In genomic region chr20:47843886-47844567, GRCh38 we compare ENCODE assay signal across 17 cellular contexts. TPM values are rescaled to one million over a fixed set of nuclear protein-coding genes. Genes with fewer than 3 reads are reported as not detected.
DNase-seq lines count a peak whose midpoint lies in the region; ATAC-seq and TF ChIP-seq lines count a peak whose summit lies in the region.
"Had no signal": no experiment of that assay in that cellular context is flagged by ENCODE, and none has a peak within 500 bp of the region (broad histone marks: within the 10 kb centered on the region; RNA-seq: fewer than 3 reads in every experiment).

No MANE protein-coding gene starts in this region.

- H2AFZ ChIP-seq in GM23338: no peak overlapping the region

- no peaks in the 10 kb centered on the region; the same call in 2 of the 3 replicates for H3K9me3 Mint-ChIP-seq in GM23338
- H3K9me3 Mint-ChIP-seq in activated T-helper 17 cell treated with anti-CD3 and anti-CD28 coated beads, Interleukin-2, amount 50 U/mL, for 72 hours: no peaks in the 10 kb centered on the region
- H3K9me3 Mint-ChIP-seq: activated naive CD4-positive, alpha-beta T cell treated with anti-CD3 and anti-CD28 coated beads, Interleukin-2, amount 50 U/mL, for 72 hours; activated T-cell treated with anti-CD3 and anti-CD28 coated beads, Interleukin-2, amount 50 U/mL, for 24 hours; natural killer cell treated with Interleukin-12 subunit alpha and Interleukin-12 subunit beta and Interleukin-15 and Interleukin-18, amount 100 ng/mL, for 72 hours; stimulated activated memory B cell treated with anti-CD40 and anti-IgM and Interleukin-4, amounts not matched to agents 10 μg/mL and 1 μg/mL and 100 μg/mL, for 72 hours had no signal

- H3K27ac Mint-ChIP-seq in GM23338: no peak overlapping the region
- no peak overlapping the region for H3K27ac Mint-ChIP-seq in activated T-helper 17 cell treated with anti-CD3 and anti-CD28 coated beads, Interleukin-2, amount 50 U/mL, for 72 hours
- H3K27ac Mint-ChIP-seq: activated T-cell treated with anti-CD3 and anti-CD28 coated beads, Interleukin-2, amount 50 U/mL, for 24 hours; B cell; natural killer cell treated with Interleukin-12 subunit alpha and Interleukin-12 subunit beta and Interleukin-15 and Interleukin-18, amount 100 ng/mL, for 72 hours; stimulated activated memory B cell treated with anti-CD40 and anti-IgM and Interleukin-4, amounts not matched to agents 10 μg/mL and 1 μg/mL and 100 μg/mL, for 72 hours had no signal

- no peaks in the 10 kb centered on the region for H3K9me2 ChIP-seq in GM23338 (ENCODE audit: insufficient read depth)

- no peak overlapping the region for H2BK120ac ChIP-seq in mesendoderm (ENCODE audit: low read depth, low read length)

- TF ChIP-seq CTCF in GM23338 (conservative IDR thresholded peaks at IDR 0.05; ENCODE audit: low read depth in 2 of 2): no peak

- H3K79me1 ChIP-seq in mesendoderm (ENCODE audit: low read length): no peaks in the 10 kb centered on the region

- H3K36me3 Mint-ChIP-seq in GM23338 (ENCODE audit: low read depth): no peaks in the 10 kb centered on the region
- no peaks in the 10 kb centered on the region for H3K36me3 Mint-ChIP-seq in activated T-helper 17 cell treated with anti-CD3 and anti-CD28 coated beads, Interleukin-2, amount 50 U/mL, for 72 hours (ENCODE audit: low read depth)
- H3K36me3 Mint-ChIP-seq: activated naive CD4-positive, alpha-beta T cell treated with anti-CD3 and anti-CD28 coated beads, Interleukin-2, amount 50 U/mL, for 72 hours; brain; natural killer cell treated with Interleukin-12 subunit alpha and Interleukin-12 subunit beta and Interleukin-15 and Interleukin-18, amount 100 ng/mL, for 72 hours; stimulated activated memory B cell treated with anti-CD40 and anti-IgM and Interleukin-4, amounts not matched to agents 10 μg/mL and 1 μg/mL and 100 μg/mL, for 72 hours had no signal

- H3K79me2 ChIP-seq in GM23338 (replicated peaks; ENCODE audit: insufficient read depth): no peaks in the 10 kb centered on the region
- no peaks in the 10 kb centered on the region for H3K79me2 ChIP-seq in mesendoderm (ENCODE audit: control insufficient read depth, insufficient read depth, low read length)

- H3K4me3 Mint-ChIP-seq in GM23338: no peak overlapping the region
- no peak overlapping the region for H3K4me3 Mint-ChIP-seq in activated T-helper 17 cell treated with anti-CD3 and anti-CD28 coated beads, Interleukin-2, amount 50 U/mL, for 72 hours
- H3K4me3 Mint-ChIP-seq: activated T-cell treated with anti-CD3 and anti-CD28 coated beads, Interleukin-2, amount 50 U/mL, for 24 hours; B cell; brain; natural killer cell treated with Interleukin-12 subunit alpha and Interleukin-12 subunit beta and Interleukin-15 and Interleukin-18, amount 100 ng/mL, for 72 hours; stimulated activated memory B cell treated with anti-CD40 and anti-IgM and Interleukin-4, amounts not matched to agents 10 μg/mL and 1 μg/mL and 100 μg/mL, for 72 hours had no signal

- H3K27ac ChIP-seq in GM23338 (ENCODE audit: low read depth): no peak overlapping the region
- no peak overlapping the region for H3K27ac ChIP-seq in mesendoderm (ENCODE audit: low read depth, low read length)
- H3K27ac ChIP-seq: prostate gland had no signal

- H2BK5ac ChIP-seq in mesendoderm (ENCODE audit: low read length): no peak overlapping the region

- H3K27me3 ChIP-seq in GM23338 (ENCODE audit: insufficient read depth) (no peaks in the 10 kb centered on the region), mesendoderm (ENCODE audit: insufficient read depth, low read length, poor library complexity) (no peaks in the 10 kb centered on the region)

- H3K4ac ChIP-seq in mesendoderm (ENCODE audit: low read depth, low read length): no peak overlapping the region

- peaks cover 11% of the 10 kb centered on the region for H3K4me1 Mint-ChIP-seq in GM23338
- no peaks in the 10 kb centered on the region for H3K4me1 Mint-ChIP-seq in activated T-helper 17 cell treated with anti-CD3 and anti-CD28 coated beads, Interleukin-2, amount 50 U/mL, for 72 hours

- no peak overlapping the region for H3K9ac ChIP-seq in mesendoderm (ENCODE audit: low read length)

- H3K36me3 ChIP-seq in GM23338 (ENCODE audit: insufficient read depth) (no peaks in the 10 kb centered on the region), mesendoderm (ENCODE audit: control insufficient read depth, insufficient read depth, low read length) (no peaks in the 10 kb centered on the region)
- H3K36me3 ChIP-seq: prostate gland had no signal

- H3K4me3 ChIP-seq in GM23338 (no peak overlapping the region), mesendoderm (ENCODE audit: low read length) (no peak overlapping the region)
- H3K4me3 ChIP-seq: prostate gland had no signal

- H3K56ac ChIP-seq in mesendoderm (ENCODE audit: low read length): no peak overlapping the region

- ATAC-seq in GM23338: peak; percentile 71
- peak; percentile 61 for ATAC-seq in activated T-helper 17 cell treated with anti-CD3 and anti-CD28 coated beads, Interleukin-2, amount 50 U/mL, for 72 hours (replicated peaks)
- ATAC-seq: activated naive CD4-positive, alpha-beta T cell treated with anti-CD3 and anti-CD28 coated beads, Interleukin-2, amount 50 U/mL, for 72 hours; natural killer cell treated with Interleukin-12 subunit alpha and Interleukin-12 subunit beta and Interleukin-15 and Interleukin-18, amount 100 ng/mL, for 72 hours; stimulated activated memory B cell treated with anti-CD40 and anti-IgM and Interleukin-4, amounts not matched to agents 10 μg/mL and 1 μg/mL and 100 μg/mL, for 72 hours had no signal

- peak; percentile 46 for DNase-seq in GM23338 (ENCODE audit: low spot score)
- DNase-seq in LoVo (ENCODE audit: low spot score): peak; percentile 31
- peak; percentile 95 for DNase-seq in mesendoderm
- DNase-seq in DMS53 (lab: John Stamatoyannopoulos, UW): no peak
- no peak for DNase-seq in NCI-H1105 treated with DMSO at 0.1 percent for 48 hours (lab: John Stamatoyannopoulos, UW)
- no peak for DNase-seq in activated CD4-positive, CD25-positive, alpha-beta regulatory T cell treated with anti-CD3 and anti-CD28 coated beads, Interleukin-2, amount 50 U/mL, for 72 hours
- DNase-seq: activated CD4-positive, alpha-beta T cell treated with anti-CD3 and anti-CD28 coated beads, Interleukin-2, amount 50 U/mL, for 48 hours; activated T-cell treated with anti-CD3 and anti-CD28 coated beads, Interleukin-2, amount 50 U/mL, for 24 hours; mesenchymal stem cell; NCI-H1694 treated with DMSO at 0.1 percent for 48 hours had no signal

- no CpG with 5 or more reads among the region's 2 CpGs for WGBS in mesendoderm (ENCODE audit: extremely low coverage, insufficient coverage, low lambda C conversion rate)

- H3K4me2 ChIP-seq in GM23338: no peak overlapping the region
- H3K4me2 ChIP-seq in mesendoderm (ENCODE audit: low read length): no peak overlapping the region

- no peak overlapping the region for H3K18ac ChIP-seq in mesendoderm (ENCODE audit: low read length)

- H2BK15ac ChIP-seq in mesendoderm (replicated peaks; ENCODE audit: low read depth): no peak overlapping the region

- no peaks in the 10 kb centered on the region for H4K20me1 ChIP-seq in GM23338 (replicated peaks; ENCODE audit: insufficient read depth)

- H4K5ac ChIP-seq in mesendoderm (ENCODE audit: low read length): no peak overlapping the region

- no peak overlapping the region for H2AK5ac ChIP-seq in mesendoderm (ENCODE audit: low read length)

- H3F3A ChIP-seq in GM23338 (replicated peaks; ENCODE audit: low read depth): no peaks in the 10 kb centered on the region

- H3K4me1 ChIP-seq in GM23338 (ENCODE audit: insufficient read depth) (no peaks in the 10 kb centered on the region), mesendoderm (ENCODE audit: control insufficient read depth, low read depth, low read length) (no peaks in the 10 kb centered on the region)
- H3K4me1 ChIP-seq: prostate gland had no signal

- peaks cover 6% of the 10 kb centered on the region for H3K27me3 Mint-ChIP-seq in GM23338 (ENCODE audit: insufficient read depth, low read depth, poor library complexity)
- H3K27me3 Mint-ChIP-seq in activated T-helper 17 cell treated with anti-CD3 and anti-CD28 coated beads, Interleukin-2, amount 50 U/mL, for 72 hours: peaks cover 11% of the 10 kb centered on the region

- no peak overlapping the region for H3K23ac ChIP-seq in mesendoderm (ENCODE audit: low read length)

- no peak overlapping the region for H4K8ac ChIP-seq in mesendoderm (ENCODE audit: low read depth, low read length)

TF ChIP-seq in GM23338, 12 proteins besides CTCF, POLR2A, EP300 and RAD21 (continues in another document):
- TF ChIP-seq ZNF114 (CRISPR knock-in tag; IDR thresholded peaks at IDR 0.05) (no peak), ETS1 (IDR thresholded peaks at IDR 0.05) (no peak), JUNB (IDR thresholded peaks at IDR 0.05; ENCODE audit: unreplicated experiment) (no peak), EZH2 (IDR thresholded peaks at IDR 0.05; ENCODE audit: low read depth, unreplicated experiment) (no peak), CREB1 (CRISPR knock-in tag; IDR thresholded peaks at IDR 0.05; ENCODE audit: low read depth) (no peak)

RNA-seq across cellular contexts. Expression of gene SULF2, which starts 58.7 kb away (rescaled TPM):
- 14.0 and 20.7 TPM in 2 replicates for total RNA-seq in GM23338 (2014; rRNA removed; shearing (Covaris generic))
- 9.5 and 10.7 TPM in 2 replicates for polyA plus RNA-seq in GM23338 (2016; fragmentation: Nextera tagmentation; extraction: Ambion mirVana)
- 1 to 10 TPM; 1.6 to 2.2 TPM for total RNA-seq in activated T-helper 17 cell treated with anti-CD3 and anti-CD28 coated beads, Interleukin-2, amount 50 U/mL, for 72 hours
- polyA plus RNA-seq in mesendoderm (2013, experiment 1 of 2): 42.8 TPM
- polyA plus RNA-seq in mesendoderm (2013, experiment 2 of 2): 40.6 TPM

Comparison
In these comparisons a context has a peak if more than half of its experiments do, and no peak if none do; other contexts are left out.
1. DNase-seq: peak in GM23338 (single experiment), LoVo (single experiment) and mesendoderm (single experiment); none in DMS53 (single experiment), NCI-H1105 treated with DMSO at 0.1 percent for 48 hours (single experiment) and activated CD4-positive, CD25-positive, alpha-beta regulatory T cell treated with anti-CD3 and anti-CD28 coated beads, Interleukin-2, amount 50 U/mL, for 72 hours (single experiment).